Comparison of ENCODE assay signal across 35 cellular contexts in genomic region chr11:17593466-17594245, GRCh38. TPM values are rescaled to one million over a fixed set of nuclear protein-coding genes. Genes with fewer than 3 reads are reported as not detected.
DNase-seq lines count a peak whose midpoint lies in the region; ATAC-seq, FAIRE-seq and TF ChIP-seq lines count a peak whose summit lies in the region.
"Had no signal": no experiment of that assay in that cellular context is flagged by ENCODE, and none has a peak within 500 bp of the region (broad histone marks: within the 10 kb centered on the region; RNA-seq: fewer than 3 reads in every experiment).

No MANE protein-coding gene starts in this region.

- no peak overlapping the region for H4K8ac ChIP-seq in neuronal stem cell (ENCODE audit: low read depth, low read length)

- no peak overlapping the region for H4K91ac ChIP-seq in neuronal stem cell (ENCODE audit: low read depth, low read length, poor library complexity)

- no peak overlapping the region for H3K4me2 ChIP-seq in neuronal stem cell (ENCODE audit: insufficient read depth, low read length, poor library complexity, severe bottlenecking)
- H3K4me2 ChIP-seq: KMS-11, neural progenitor cell had no signal

- FAIRE-seq in urothelium cell line (lab: Jason Lieb, UNC), result no peak
- FAIRE-seq: bronchial epithelial cell, colon had no signal

- H3K14ac ChIP-seq in neuronal stem cell (ENCODE audit: low read length), result peak overlapping the region; percentile 27

- no peak overlapping the region for H2BK5ac ChIP-seq in neuronal stem cell (ENCODE audit: low read length)

- intact Hi-C loops in cardiac septum (cut with DNase I) (no loop called here), left ventricle myocardium inferior (cut with micrococcal nuclease) (no loop called here), vagina (cut with DNase I) (loop anchor here (10.0 kb wide), 1 partner anchor 381 kb away; no protein-coding TSS in a partner anchor)

- no peak overlapping the region for H3K9ac ChIP-seq in neuronal stem cell (ENCODE audit: low read depth, low read length, poor library complexity)
- H3K9ac ChIP-seq: KMS-11, neural progenitor cell had no signal

- no peak overlapping the region for H2BK15ac ChIP-seq in neuronal stem cell (ENCODE audit: low read length)

- whole genome bisulfite sequencing in neuronal stem cell (ENCODE audit: extremely low coverage in 2 of 2, insufficient read length in 2 of 2, insufficient replicate concordance in 1 of 2), 2 donors, result no CpG with 5 or more reads among the region's 9 CpGs

- peak; percentile 49 for DNase-seq in cardiac septum (ENCODE audit: low spot score)
- DNase-seq in left ventricle myocardium inferior, result no peak
- DNase-seq in WERI-Rb-1, result peak; percentile 4
- no peak for DNase-seq in neuronal stem cell (ENCODE audit: low spot score)
- peak; percentile 77 to 81 for DNase-seq in vagina (ENCODE audit: extremely low spot score in 2 of 2)
- DNase-seq in progenitor cell of endocrine pancreas (ENCODE audit: low spot score, unreplicated experiment), result no peak
- no peak for DNase-seq in urothelium cell line (ENCODE audit: low spot score)
- DNase-seq: ACHN; activated CD4-positive, alpha-beta T cell treated with anti-CD3 and anti-CD28 coated beads for 36 hours; activated T-cell treated with anti-CD3 and anti-CD28 coated beads, Interleukin-2, amount 50 U/mL, for 72 hours; anterior cingulate cortex; BE2C; effector memory CD4-positive, alpha-beta T cell; HCEC 1CT; mammary epithelial cell; MM.1S; NCI-H1417 treated with DMSO at 0.1 percent for 48 hours; NCI-H2081; NCI-H345; NCI-H748 treated with DMSO at 0.1 percent for 48 hours; RPMI8226; thyroid gland had no signal

- H3K27me3 ChIP-seq in left ventricle myocardium inferior (ENCODE audit: low read depth) (peaks cover 42% of the 10 kb centered on the region), WERI-Rb-1 (ENCODE audit: insufficient read depth, low read depth, severe bottlenecking) (no peaks in the 10 kb centered on the region), neuronal stem cell (ENCODE audit: control insufficient read depth in 3 of 3, insufficient read depth in 3 of 3, low read depth in 1 of 3, low read length in 3 of 3) (peaks cover 0 to 18% (median 0%) of the 10 kb centered on the region in 3 experiments), vagina (no peaks in the 10 kb centered on the region)
- H3K27me3 ChIP-seq: BE2C, thyroid gland had no signal

- H2BK120ac ChIP-seq in neuronal stem cell (ENCODE audit: low read depth, low read length), result no peak overlapping the region

- no peak overlapping the region for H3K18ac ChIP-seq in neuronal stem cell (ENCODE audit: low read length)

- no peaks in the 10 kb centered on the region for H3K4me1 ChIP-seq in left ventricle myocardium inferior
- no peaks in the 10 kb centered on the region for H3K4me1 ChIP-seq in neuronal stem cell (ENCODE audit: control insufficient read depth in 2 of 2, insufficient read depth in 1 of 2, low read depth in 1 of 2, low read length in 2 of 2)
- no peaks in the 10 kb centered on the region for H3K4me1 ChIP-seq in vagina
- H3K4me1 ChIP-seq: BE2C, heart left ventricle, neural progenitor cell, thyroid gland had no signal

- no peak for TF ChIP-seq POLR2A in vagina (IDR thresholded peaks at IDR 0.05)

- H3K9me3 ChIP-seq in left ventricle myocardium inferior (replicated peaks) (no peaks in the 10 kb centered on the region), WERI-Rb-1 (ENCODE audit: severe bottlenecking) (peaks cover 6% of the 10 kb centered on the region), neuronal stem cell (replicated peaks in 1 of 2; ENCODE audit: control insufficient read depth in 2 of 2, insufficient read depth in 1 of 2, low read depth in 1 of 2, low read length in 2 of 2) (peaks cover 0 to 10% of the 10 kb centered on the region in 2 donors), vagina (no peaks in the 10 kb centered on the region)
- H3K9me3 ChIP-seq: BE2C, heart left ventricle, thyroid gland had no signal

- no peaks in the 10 kb centered on the region for H3K4me1 Mint-ChIP-seq in progenitor cell of endocrine pancreas (ENCODE audit: low read depth)
- H3K4me1 Mint-ChIP-seq: activated CD4-positive, alpha-beta T cell treated with anti-CD3 and anti-CD28 coated beads for 36 hours; neural progenitor cell had no signal

- peaks cover 21% of the 10 kb centered on the region for H3K27me3 Mint-ChIP-seq in progenitor cell of endocrine pancreas
- H3K27me3 Mint-ChIP-seq: stimulated activated naive CD8-positive, alpha-beta T cell treated with anti-CD3 and anti-CD28 coated beads, Interleukin-15, Interleukin-2, amounts not matched to agents 100 ng/mL and 50 ng/mL, for 24 hours had no signal

- H3K4me3 Mint-ChIP-seq in progenitor cell of endocrine pancreas (ENCODE audit: low read depth), result no peak overlapping the region
- H3K4me3 Mint-ChIP-seq: activated CD4-positive, alpha-beta T cell treated with anti-CD3 and anti-CD28 coated beads for 36 hours; activated naive CD8-positive, alpha-beta T cell; activated T-cell treated with anti-CD3 and anti-CD28 coated beads, Interleukin-2, amount 50 U/mL, for 72 hours; neural progenitor cell; stimulated activated naive CD8-positive, alpha-beta T cell treated with anti-CD3 and anti-CD28 coated beads, Interleukin-15, Interleukin-2, amounts not matched to agents 100 ng/mL and 50 ng/mL, for 24 hours; T-helper 1 cell treated with Interleukin-12 subunit alpha and Interleukin-12 subunit beta and Interleukin-4 antibody, amounts not matched to agents 30 μg/mL and 1 μg/mL, for 36 hours had no signal

- no peak overlapping the region for H2AFZ ChIP-seq in neuronal stem cell (ENCODE audit: low read length)
- H2AFZ ChIP-seq: neural progenitor cell had no signal

- H3K36me3 Mint-ChIP-seq in progenitor cell of endocrine pancreas (ENCODE audit: insufficient read depth), result no peaks in the 10 kb centered on the region
- H3K36me3 Mint-ChIP-seq: activated naive CD8-positive, alpha-beta T cell; neural progenitor cell had no signal

- H3K9me3 Mint-ChIP-seq in progenitor cell of endocrine pancreas (ENCODE audit: low read depth), result no peaks in the 10 kb centered on the region
- H3K9me3 Mint-ChIP-seq: activated T-cell treated with anti-CD3 and anti-CD28 coated beads, Interleukin-2, amount 50 U/mL, for 72 hours; stimulated activated naive CD8-positive, alpha-beta T cell treated with anti-CD3 and anti-CD28 coated beads, Interleukin-15, Interleukin-2, amounts not matched to agents 100 ng/mL and 50 ng/mL, for 24 hours; T-helper 1 cell treated with Interleukin-12 subunit alpha and Interleukin-12 subunit beta and Interleukin-4 antibody, amounts not matched to agents 30 μg/mL and 1 μg/mL, for 36 hours had no signal

- no peaks in the 10 kb centered on the region for H3K79me1 ChIP-seq in neuronal stem cell (ENCODE audit: low read depth, low read length)

- H3K4me3 ChIP-seq in left ventricle myocardium inferior (no peak overlapping the region), WERI-Rb-1 (ENCODE audit: low read depth, low read length) (no peak overlapping the region), neuronal stem cell (ENCODE audit: low read length in 2 of 2) (no peak overlapping the region), vagina (no peak overlapping the region)
- H3K4me3 ChIP-seq: heart left ventricle, neural progenitor cell, SK-N-MC, thyroid gland had no signal

- H3K36me3 ChIP-seq in left ventricle myocardium inferior (no peaks in the 10 kb centered on the region), WERI-Rb-1 (no peaks in the 10 kb centered on the region), neuronal stem cell (replicated peaks in 1 of 2; ENCODE audit: control insufficient read depth in 2 of 2, insufficient read depth in 2 of 2, low read length in 2 of 2) (no peaks in the 10 kb centered on the region), vagina (no peaks in the 10 kb centered on the region)
- H3K36me3 ChIP-seq: BE2C, heart left ventricle, neural progenitor cell, thyroid gland had no signal

- H3K23ac ChIP-seq in neuronal stem cell (ENCODE audit: low read depth, low read length, poor library complexity), result no peak overlapping the region

- no peak for ATAC-seq in GM19467 (IDR thresholded peaks at IDR 0.05; ENCODE audit: unreplicated experiment)
- ATAC-seq: activated CD4-positive, alpha-beta T cell treated with anti-CD3 and anti-CD28 coated beads for 36 hours; activated T-cell treated with anti-CD3 and anti-CD28 coated beads, Interleukin-2, amount 50 U/mL, for 72 hours; heart left ventricle had no signal

- no peak overlapping the region for H2AK5ac ChIP-seq in neuronal stem cell (ENCODE audit: low read depth, low read length)

- no peak overlapping the region for H3K27ac ChIP-seq in left ventricle myocardium inferior (replicated peaks)
- H3K27ac ChIP-seq in WERI-Rb-1, result no peak overlapping the region
- H3K27ac ChIP-seq in neuronal stem cell (replicated peaks; ENCODE audit: low read length), result no peak overlapping the region
- H3K27ac ChIP-seq in vagina, result no peak overlapping the region
- H3K27ac ChIP-seq: heart left ventricle, KMS-11, neural progenitor cell, SK-N-MC, thyroid gland had no signal

- no peak overlapping the region for H3K27ac Mint-ChIP-seq in progenitor cell of endocrine pancreas
- H3K27ac Mint-ChIP-seq: activated CD4-positive, alpha-beta T cell treated with anti-CD3 and anti-CD28 coated beads for 36 hours; activated naive CD8-positive, alpha-beta T cell; activated T-cell treated with anti-CD3 and anti-CD28 coated beads, Interleukin-2, amount 50 U/mL, for 72 hours; neural progenitor cell; stimulated activated naive CD8-positive, alpha-beta T cell treated with anti-CD3 and anti-CD28 coated beads, Interleukin-15, Interleukin-2, amounts not matched to agents 100 ng/mL and 50 ng/mL, for 24 hours; T-helper 1 cell treated with Interleukin-12 subunit alpha and Interleukin-12 subunit beta and Interleukin-4 antibody, amounts not matched to agents 30 μg/mL and 1 μg/mL, for 36 hours had no signal

- H2BK12ac ChIP-seq in neuronal stem cell (ENCODE audit: low read length), result no peak overlapping the region

- peak overlapping the region; percentile 43 for H3K4ac ChIP-seq in neuronal stem cell (ENCODE audit: low read length)

- TF ChIP-seq CTCF in left ventricle myocardium inferior (IDR thresholded peaks at IDR 0.05; ENCODE audit: borderline replicate concordance) (no peak), WERI-Rb-1 (IDR thresholded peaks at IDR 0.05; ENCODE audit: low read depth, low read length) (0 out of 2 replicates have a peak, but pooled peaks have one; percentile 7), vagina (IDR thresholded peaks at IDR 0.05) (no peak), progenitor cell of endocrine pancreas (IDR thresholded peaks at IDR 0.05; ENCODE audit: unreplicated experiment) (no peak)

RNA-seq across cellular contexts. Expression of gene OTOG, which starts 46.6 kb away (rescaled TPM):
- total RNA-seq in cardiac septum, result not detected
- total RNA-seq in left ventricle myocardium inferior, result not detected
- 0.35 TPM for polyA plus RNA-seq in neuronal stem cell (2013, experiment 1 of 2)
- 0.37 TPM for polyA plus RNA-seq in neuronal stem cell (2013, experiment 2 of 2)
- not detected for total RNA-seq in vagina
- 0.78 and 1.5 TPM in 2 replicates for total RNA-seq in progenitor cell of endocrine pancreas
- total RNA-seq: activated CD4-positive, alpha-beta T cell treated with anti-CD3 and anti-CD28 coated beads for 36 hours; activated T-cell treated with anti-CD3 and anti-CD28 coated beads, Interleukin-2, amount 50 U/mL, for 72 hours; bronchial epithelial cell; fibroblast of villous mesenchyme; heart left ventricle; mammary epithelial cell; pulmonary artery endothelial cell; thyroid gland had no signal
- polyA plus RNA-seq: esophagus, heart left ventricle, mammary epithelial cell had no signal

RNA-seq across cellular contexts. Expression of gene USH1C, which starts 49.4 kb away (rescaled TPM):
- total RNA-seq in cardiac septum (not detected), left ventricle myocardium inferior (not detected), vagina (not detected), progenitor cell of endocrine pancreas (15.8 and 21.4 TPM in 2 replicates)
- 0.57 TPM for polyA plus RNA-seq in neuronal stem cell (2013, experiment 1 of 2)
- polyA plus RNA-seq in neuronal stem cell (2013, experiment 2 of 2), result 0.66 TPM
- total RNA-seq: activated CD4-positive, alpha-beta T cell treated with anti-CD3 and anti-CD28 coated beads for 36 hours; activated T-cell treated with anti-CD3 and anti-CD28 coated beads, Interleukin-2, amount 50 U/mL, for 72 hours; bronchial epithelial cell; fibroblast of villous mesenchyme; mammary epithelial cell; pulmonary artery endothelial cell had no signal
- polyA plus RNA-seq: mammary epithelial cell had no signal

Comparison
In these comparisons a context has a peak if more than half of its experiments do, and no peak if none do; other contexts are left out.
1. DNase-seq: peak in cardiac septum (single experiment), WERI-Rb-1 (single experiment) and vagina (2 of 2); none in left ventricle myocardium inferior (single experiment), neuronal stem cell (single experiment), progenitor cell of endocrine pancreas (single experiment) and urothelium cell line (single experiment).
2. RNA of gene USH1C, which starts 49.4 kb away (total RNA-seq): 15.8 to 21.4 TPM in progenitor cell of endocrine pancreas; not detected in cardiac septum (single experiment), not detected in left ventricle myocardium inferior (single experiment) and not detected in vagina (single experiment); every median in the first group is over 10 times any median in the second.